ENCODE assay signal across 7 cellular contexts in genomic region chr22:46085831-46086576, GRCh38.
DNase-seq lines count a peak whose midpoint lies in the region; ATAC-seq and TF ChIP-seq lines count a peak whose summit lies in the region.

No MANE protein-coding gene starts in this region.

- H3K9me3 Mint-ChIP-seq in dendritic cell treated with granulocyte-macrophage colony-stimulating factor and Interleukin-4, amounts not matched to agents 40 ng/mL and 50 ng/mL, for 4 days = no peaks in the 10 kb centered on the region
- H3K9me3 Mint-ChIP-seq in activated T-helper 2 cell treated with anti-CD3 and anti-CD28 coated beads, Interferon-gamma antibody, Interleukin-2, Interleukin-4, amounts not matched to agents 10 μg/mL and 5 μg/mL and 100 μg/mL, durations not matched to agents 14 hours and 24 hours and 36 hours = no peaks in the 10 kb centered on the region

- H3K4me3 Mint-ChIP-seq in dendritic cell treated with granulocyte-macrophage colony-stimulating factor and Interleukin-4, amounts not matched to agents 40 ng/mL and 50 ng/mL, for 4 days = no peak overlapping the region
- H3K4me3 Mint-ChIP-seq in activated T-helper 2 cell treated with anti-CD3 and anti-CD28 coated beads, Interferon-gamma antibody, Interleukin-2, Interleukin-4, amounts not matched to agents 10 μg/mL and 5 μg/mL and 100 μg/mL, durations not matched to agents 14 hours and 24 hours and 36 hours (ENCODE audit: low read depth) = no peak overlapping the region

- H3K79me1 ChIP-seq in mesenchymal stem cell (replicated peaks; ENCODE audit: low read length, poor library complexity, severe bottlenecking) = no peaks in the 10 kb centered on the region

- H4K91ac ChIP-seq in mesenchymal stem cell (ENCODE audit: low read length) = no peak overlapping the region

- H4K8ac ChIP-seq in mesenchymal stem cell (ENCODE audit: low read length) = no peak overlapping the region

- no peak overlapping the region for H2AK5ac ChIP-seq in mesenchymal stem cell (ENCODE audit: low read length, severe bottlenecking)

- H3K36me3 ChIP-seq in mesenchymal stem cell (ENCODE audit: control insufficient read depth in 1 of 2, insufficient read depth in 2 of 2, low read depth in 1 of 2, low read length in 2 of 2) (peaks cover 79 to 81% of the 10 kb centered on the region in 2 experiments), vagina (peaks cover 3 to 4% of the 10 kb centered on the region in 2 donors)

- TF ChIP-seq CTCF in LNCaP clone FGC (IDR thresholded peaks at IDR 0.05; ENCODE audit: control insufficient read depth, extremely low read depth, insufficient read depth) (no peak), vagina (IDR thresholded peaks at IDR 0.05) (no peak)

- no peak for TF ChIP-seq POLR2A in vagina (IDR thresholded peaks at IDR 0.05)

- H2BK120ac ChIP-seq in mesenchymal stem cell (ENCODE audit: low read depth, low read length) = no peak overlapping the region

- H3K27ac ChIP-seq in mesenchymal stem cell (ENCODE audit: low read length, poor library complexity, severe bottlenecking) = no peak overlapping the region
- peak overlapping the region; percentile 100 for H3K27ac ChIP-seq in vagina

- H3K9me3 ChIP-seq in mesenchymal stem cell (ENCODE audit: control insufficient read depth, low read length) (no peaks in the 10 kb centered on the region), vagina (no peaks in the 10 kb centered on the region)

- no peak overlapping the region for H3K4ac ChIP-seq in mesenchymal stem cell (ENCODE audit: low read depth in 1 of 2, low read length in 2 of 2)

- peak overlapping the region; percentile 31 for H3K27ac Mint-ChIP-seq in dendritic cell treated with granulocyte-macrophage colony-stimulating factor and Interleukin-4, amounts not matched to agents 40 ng/mL and 50 ng/mL, for 4 days
- no peak overlapping the region for H3K27ac Mint-ChIP-seq in activated T-helper 2 cell treated with anti-CD3 and anti-CD28 coated beads, Interferon-gamma antibody, Interleukin-2, Interleukin-4, amounts not matched to agents 10 μg/mL and 5 μg/mL and 100 μg/mL, durations not matched to agents 14 hours and 24 hours and 36 hours

- no peak overlapping the region for H2AFZ ChIP-seq in mesenchymal stem cell (ENCODE audit: low read depth, low read length)

- H3K27me3 ChIP-seq in mesenchymal stem cell (ENCODE audit: control insufficient read depth in 1 of 2, insufficient read depth in 1 of 2, low read length in 2 of 2) (no peaks in the 10 kb centered on the region), vagina (no peaks in the 10 kb centered on the region)

- H3K4me3 ChIP-seq in LNCaP clone FGC (ENCODE audit: low read depth, low read length) (peak overlapping the region; percentile 95), mesenchymal stem cell (ENCODE audit: insufficient read depth in 1 of 2, low read depth in 1 of 2, low read length in 2 of 2) (peak overlapping the region in 1 of 2 experiments; percentile 92), vagina (peak overlapping the region; percentile 37 to 45)

- H2BK15ac ChIP-seq in mesenchymal stem cell (ENCODE audit: low read depth, poor library complexity, severe bottlenecking) = no peak overlapping the region

- no peaks in the 10 kb centered on the region for H3K27me3 Mint-ChIP-seq in dendritic cell treated with granulocyte-macrophage colony-stimulating factor and Interleukin-4, amounts not matched to agents 40 ng/mL and 50 ng/mL, for 4 days
- no peaks in the 10 kb centered on the region for H3K27me3 Mint-ChIP-seq in activated T-helper 2 cell treated with anti-CD3 and anti-CD28 coated beads, Interferon-gamma antibody, Interleukin-2, Interleukin-4, amounts not matched to agents 10 μg/mL and 5 μg/mL and 100 μg/mL, durations not matched to agents 14 hours and 24 hours and 36 hours (ENCODE audit: low read depth)

- WGBS in mesenchymal stem cell = 91% methylated on average over 37 of the region's 37 CpGs

- intact Hi-C loops in dendritic cell treated with granulocyte-macrophage colony-stimulating factor and Interleukin-4, amounts not matched to agents 40 ng/mL and 50 ng/mL, for 4 days (cut with micrococcal nuclease) = no loop called here
- intact Hi-C loops in vagina (cut with DNase I) = no loop called here
- intact Hi-C loops in activated T-helper 2 cell treated with anti-CD3 and anti-CD28 coated beads, Interferon-gamma antibody, Interleukin-2, Interleukin-4, amounts not matched to agents 10 μg/mL and 5 μg/mL and 100 μg/mL, durations not matched to agents 14 hours and 24 hours and 36 hours (cut with micrococcal nuclease) = no loop called here

- peaks cover 99% of the 10 kb centered on the region for H3K36me3 Mint-ChIP-seq in dendritic cell treated with granulocyte-macrophage colony-stimulating factor and Interleukin-4, amounts not matched to agents 40 ng/mL and 50 ng/mL, for 4 days (ENCODE audit: low read depth)
- H3K36me3 Mint-ChIP-seq in activated T-helper 2 cell treated with anti-CD3 and anti-CD28 coated beads, Interferon-gamma antibody, Interleukin-2, Interleukin-4, amounts not matched to agents 10 μg/mL and 5 μg/mL and 100 μg/mL, durations not matched to agents 14 hours and 24 hours and 36 hours (ENCODE audit: low read depth) = no peaks in the 10 kb centered on the region

- H2BK12ac ChIP-seq in mesenchymal stem cell (ENCODE audit: low read length in 2 of 2) = no peak overlapping the region

- no peak overlapping the region for H3K18ac ChIP-seq in mesenchymal stem cell (ENCODE audit: low read depth in 1 of 2, low read length in 2 of 2)

- no peak overlapping the region for H2BK5ac ChIP-seq in mesenchymal stem cell (ENCODE audit: low read depth, low read length, poor library complexity, severe bottlenecking)

- DNase-seq in LNCaP clone FGC (ENCODE audit: low read depth) (no peak), mesenchymal stem cell (no peak), vagina (ENCODE audit: extremely low spot score in 2 of 2) (no peak), NCI-H1048 (lab: John Stamatoyannopoulos, UW) (no peak)
- no peak for DNase-seq in activated T-helper 2 cell treated with anti-CD3 and anti-CD28 coated beads, Interferon-gamma antibody, Interleukin-2, Interleukin-4, amounts not matched to agents 10 μg/mL and 5 μg/mL and 100 μg/mL, durations not matched to agents 14 hours and 24 hours and 36 hours (ENCODE audit: low spot score)

- H3K4me1 Mint-ChIP-seq in dendritic cell treated with granulocyte-macrophage colony-stimulating factor and Interleukin-4, amounts not matched to agents 40 ng/mL and 50 ng/mL, for 4 days (ENCODE audit: low read depth) = peaks cover 36% of the 10 kb centered on the region
- H3K4me1 Mint-ChIP-seq in activated T-helper 2 cell treated with anti-CD3 and anti-CD28 coated beads, Interferon-gamma antibody, Interleukin-2, Interleukin-4, amounts not matched to agents 10 μg/mL and 5 μg/mL and 100 μg/mL, durations not matched to agents 14 hours and 24 hours and 36 hours (ENCODE audit: low read depth) = no peaks in the 10 kb centered on the region

- no peak overlapping the region for H3K4me2 ChIP-seq in mesenchymal stem cell (ENCODE audit: low read length, poor library complexity, severe bottlenecking)

- ATAC-seq in GM18502 (IDR thresholded peaks at IDR 0.05; ENCODE audit: poor library complexity, unreplicated experiment) = no peak

- no peak overlapping the region for H3K23ac ChIP-seq in mesenchymal stem cell (ENCODE audit: low read length in 2 of 2)

- H3K9ac ChIP-seq in mesenchymal stem cell (ENCODE audit: low read length) = peak overlapping the region; percentile 97

- H3K4me1 ChIP-seq in mesenchymal stem cell (ENCODE audit: control insufficient read depth, insufficient read depth, low read depth, low read length) (peaks cover 58% of the 10 kb centered on the region), vagina (peaks cover 99% of the 10 kb centered on the region)

- H3K14ac ChIP-seq in mesenchymal stem cell (ENCODE audit: low read length in 2 of 2) = no peak overlapping the region
